1 cellular context compared by ENCODE assay signal in genomic region chr9:91060520-91061343, GRCh38.
A peak's percentile ranks its signal among the peaks of the same experiment; 100 is the strongest.
TF ChIP-seq lines count a peak whose summit lies in the region.

No MANE protein-coding gene starts in this region.

TF ChIP-seq in HepG2, 621 proteins besides CTCF, POLR2A, EP300 and RAD21 (continued from another document and continues in another):
- TF ChIP-seq DZIP1 (CRISPR knock-in tag; IDR thresholded peaks at IDR 0.05): no peak
- no peak for TF ChIP-seq SPEN (CRISPR knock-in tag; IDR thresholded peaks at IDR 0.05; ENCODE audit: low read depth)
- no peak for TF ChIP-seq ZSCAN5A (CRISPR knock-in tag; IDR thresholded peaks at IDR 0.05; ENCODE audit: borderline replicate concordance)
- no peak for TF ChIP-seq ZNF704 (CRISPR knock-in tag; IDR thresholded peaks at IDR 0.05; ENCODE audit: borderline replicate concordance)
- no peak for TF ChIP-seq LBX2 (CRISPR knock-in tag; IDR thresholded peaks at IDR 0.05; ENCODE audit: borderline replicate concordance)
- TF ChIP-seq DNMT1 (CRISPR knock-in tag; IDR thresholded peaks at IDR 0.05): no peak
- TF ChIP-seq CENPBD1 (CRISPR knock-in tag; IDR thresholded peaks at IDR 0.05; ENCODE audit: borderline replicate concordance, low read depth): no peak
- no peak for TF ChIP-seq RXRA (CRISPR knock-in tag; IDR thresholded peaks at IDR 0.05)
- TF ChIP-seq SNAI1 (CRISPR knock-in tag; IDR thresholded peaks at IDR 0.05; ENCODE audit: borderline replicate concordance): no peak
- no peak; the same call in 1 of the 2 replicates for TF ChIP-seq MYPOP (CRISPR knock-in tag; IDR thresholded peaks at IDR 0.05)
- no peak for TF ChIP-seq ZNF747 (CRISPR knock-in tag; IDR thresholded peaks at IDR 0.05; ENCODE audit: borderline replicate concordance)
- no peak for TF ChIP-seq ZBTB42 (CRISPR knock-in tag; IDR thresholded peaks at IDR 0.05)
- no peak for TF ChIP-seq MED8 (CRISPR knock-in tag; IDR thresholded peaks at IDR 0.05; ENCODE audit: insufficient replicate concordance)
- peak; percentile 49; the same call in 1 of the 2 replicates for TF ChIP-seq DRAP1 (CRISPR knock-in tag; IDR thresholded peaks at IDR 0.05)
- no peak for TF ChIP-seq NFYB (CRISPR knock-in tag; IDR thresholded peaks at IDR 0.05)
- TF ChIP-seq RFX3 (CRISPR knock-in tag; IDR thresholded peaks at IDR 0.05): no peak
- no peak for TF ChIP-seq HCFC1 (IDR thresholded peaks at IDR 0.05; ENCODE audit: low read depth, low read length)
- TF ChIP-seq ZFY (CRISPR knock-in tag; IDR thresholded peaks at IDR 0.05): no peak
- no peak for TF ChIP-seq IKZF1 (IDR thresholded peaks at IDR 0.05)
- no peak for TF ChIP-seq AHR (CRISPR knock-in tag; IDR thresholded peaks at IDR 0.05)
- no peak for TF ChIP-seq PCBP2 (optimal IDR thresholded peaks at IDR 0.05; ENCODE audit: low read depth, low read length, poor library complexity, severe bottlenecking)
- no peak for TF ChIP-seq ZNF143 (CRISPR knock-in tag; IDR thresholded peaks at IDR 0.05)
- no peak for TF ChIP-seq SP1 (IDR thresholded peaks at IDR 0.05)
- no peak for TF ChIP-seq SP1 (CRISPR knock-in tag; IDR thresholded peaks at IDR 0.05)
- peak; percentile 88 for TF ChIP-seq HOMEZ (CRISPR knock-in tag; IDR thresholded peaks at IDR 0.05; ENCODE audit: low read depth)
- peak; percentile 75 for TF ChIP-seq ATF2 (CRISPR knock-in tag; IDR thresholded peaks at IDR 0.05)
- TF ChIP-seq NRL (CRISPR knock-in tag; IDR thresholded peaks at IDR 0.05; ENCODE audit: borderline replicate concordance): no peak
- no peak for TF ChIP-seq NFIB (CRISPR knock-in tag; IDR thresholded peaks at IDR 0.05; ENCODE audit: borderline replicate concordance)
- TF ChIP-seq CCAR2 (optimal IDR thresholded peaks at IDR 0.05; ENCODE audit: low read depth, low read length): no peak
- TF ChIP-seq NKX3-1 (CRISPR knock-in tag; IDR thresholded peaks at IDR 0.05): no peak
- TF ChIP-seq RARA (CRISPR knock-in tag; IDR thresholded peaks at IDR 0.05): peak; percentile 54
- TF ChIP-seq HMGXB3 (CRISPR knock-in tag; IDR thresholded peaks at IDR 0.05; ENCODE audit: borderline replicate concordance): no peak
- peak; percentile 90 for TF ChIP-seq MED1 (CRISPR knock-in tag; IDR thresholded peaks at IDR 0.05)
- no peak for TF ChIP-seq REL (CRISPR knock-in tag; conservative IDR thresholded peaks at IDR 0.05)
- TF ChIP-seq ZNF513 (CRISPR knock-in tag; conservative IDR thresholded peaks at IDR 0.05): no peak
- TF ChIP-seq ZNF557 (CRISPR knock-in tag; IDR thresholded peaks at IDR 0.05): no peak
- TF ChIP-seq HNRNPK (IDR thresholded peaks at IDR 0.05; ENCODE audit: low read depth, low read length, poor library complexity, severe bottlenecking): no peak
- no peak for TF ChIP-seq SMARCC2 (IDR thresholded peaks at IDR 0.05)
- TF ChIP-seq SIN3B (IDR thresholded peaks at IDR 0.05; ENCODE audit: low read length): no peak
- no peak for TF ChIP-seq NCOA5 (CRISPR knock-in tag; IDR thresholded peaks at IDR 0.05)
- peak; percentile 67; the same call in 1 of the 2 replicates for TF ChIP-seq ELF4 (CRISPR knock-in tag; IDR thresholded peaks at IDR 0.05; ENCODE audit: borderline replicate concordance)
- TF ChIP-seq DR1 (CRISPR knock-in tag; IDR thresholded peaks at IDR 0.05): no peak
- peak; percentile 65; the same call in 1 of the 2 replicates for TF ChIP-seq SSRP1 (CRISPR knock-in tag; IDR thresholded peaks at IDR 0.05)
- no peak for TF ChIP-seq IRF9 (CRISPR knock-in tag; IDR thresholded peaks at IDR 0.05; ENCODE audit: borderline replicate concordance)
- no peak for TF ChIP-seq ZNF180 (CRISPR knock-in tag; IDR thresholded peaks at IDR 0.05; ENCODE audit: borderline replicate concordance, low read depth)
- no peak for TF ChIP-seq ZNF207 (IDR thresholded peaks at IDR 0.05; ENCODE audit: borderline replicate concordance)
- peak; percentile 84 for TF ChIP-seq MIER3 (CRISPR knock-in tag; IDR thresholded peaks at IDR 0.05; ENCODE audit: borderline replicate concordance)
- TF ChIP-seq ZNF709 (CRISPR knock-in tag; IDR thresholded peaks at IDR 0.05): no peak
- no peak; the same call in 1 of the 2 replicates for TF ChIP-seq ZNF580 (CRISPR knock-in tag; IDR thresholded peaks at IDR 0.05; ENCODE audit: borderline replicate concordance, low read depth)
- no peak for TF ChIP-seq ZNF552 (CRISPR knock-in tag; IDR thresholded peaks at IDR 0.05; ENCODE audit: borderline replicate concordance)
- no peak for TF ChIP-seq ZMYM2 (CRISPR knock-in tag; IDR thresholded peaks at IDR 0.05)
